ENCODE assay signal across 20 cellular contexts in the genomic region with DNA sequence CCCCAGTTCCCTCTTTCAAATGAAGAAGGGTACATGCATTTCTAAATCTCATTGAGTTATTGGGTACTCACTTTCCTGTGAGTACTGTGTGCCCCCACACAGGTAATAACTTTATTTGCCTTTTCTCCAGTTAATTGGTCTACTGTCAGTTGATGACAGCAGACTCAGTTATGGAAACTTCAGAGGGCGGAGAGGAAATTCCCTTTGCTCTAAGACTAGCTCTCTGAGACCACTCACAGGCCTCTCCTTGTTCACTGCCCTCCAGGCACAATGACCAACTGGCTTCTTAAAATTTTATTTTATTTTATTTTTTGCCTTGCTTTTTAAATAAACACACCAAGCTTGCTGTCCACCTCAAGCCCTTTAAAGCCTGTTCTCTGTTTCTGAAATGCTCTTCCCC.
"Had no signal": no experiment of that assay in that cellular context is flagged by ENCODE, and none has a peak within 500 bp of the region (broad histone marks: within the 10 kb centered on the region; RNA-seq: fewer than 3 reads in every experiment).

No MANE protein-coding gene starts in this region.

- H3K27ac Mint-ChIP-seq: activated naive CD4-positive, alpha-beta T cell treated with anti-CD3 and anti-CD28 coated beads for 36 hours; activated naive CD8-positive, alpha-beta T cell treated with anti-CD3 and anti-CD28 coated beads, Interleukin-2, amount 10 ng/mL, durations not matched to agents 7 days and 5 days had no signal

- DNase-seq: activated CD4-positive, alpha-beta T cell treated with anti-CD3 and anti-CD28 coated beads, Interleukin-2, amount 50 U/mL, for 48 hours; activated CD4-positive, CD25-positive, alpha-beta regulatory T cell; activated gamma-delta T cell; activated naive CD4-positive, alpha-beta T cell treated with anti-CD3 and anti-CD28 coated beads for 36 hours; activated naive CD8-positive, alpha-beta T cell treated with anti-CD3 and anti-CD28 coated beads, Interleukin-2, amount 10 ng/mL, durations not matched to agents 7 days and 5 days; activated T-cell treated with anti-CD3 and anti-CD28 coated beads for 4 hours; aorta; caudate nucleus; IMR-90; Kasumi-1; KBM-7; NCI-H1105 treated with DMSO at 0.1 percent for 48 hours; NCI-H1436 treated with DMSO at 0.1 percent for 48 hours; NCI-H187; NCI-H2081; NCI-H446; NCI-H524; Peyer's patch; SHP77 had no signal

- H3K4me3 Mint-ChIP-seq: activated naive CD4-positive, alpha-beta T cell treated with anti-CD3 and anti-CD28 coated beads for 36 hours; activated naive CD8-positive, alpha-beta T cell treated with anti-CD3 and anti-CD28 coated beads, Interleukin-2, amount 10 ng/mL, durations not matched to agents 7 days and 5 days; T-helper 1 cell treated with Interleukin-12 subunit alpha and Interleukin-12 subunit beta and Interleukin-4 antibody, amounts not matched to agents 30 μg/mL and 1 μg/mL, for 36 hours had no signal

- H3K27me3 Mint-ChIP-seq: activated naive CD8-positive, alpha-beta T cell treated with anti-CD3 and anti-CD28 coated beads, Interleukin-2, amount 10 ng/mL, durations not matched to agents 7 days and 5 days had no signal
